22 cellular contexts compared by ENCODE assay signal in genomic region chr6:144899161-144899560, GRCh38.
DNase-seq lines count a peak whose midpoint lies in the region; ATAC-seq and TF ChIP-seq lines count a peak whose summit lies in the region.
"Had no signal": no experiment of that assay in that cellular context is flagged by ENCODE, and none has a peak within 500 bp of the region (broad histone marks: within the 10 kb centered on the region; RNA-seq: fewer than 3 reads in every experiment).

No MANE protein-coding gene starts in this region.

- H3K4me2 ChIP-seq in PC-9, result peak overlapping the region; percentile 69; the same call in 1 of the 2 replicates
- H3K4me2 ChIP-seq: smooth muscle cell had no signal

- H2AFZ ChIP-seq in PC-9, result no peak overlapping the region

- no TSS peak for BruUV-seq in PC-9 (replicated peaks; lab: Mats Ljungman, UMichigan)

- ATAC-seq in GM21367 (IDR thresholded peaks at IDR 0.05; ENCODE audit: unreplicated experiment), result no peak
- ATAC-seq: heart right ventricle; naive thymus-derived CD8-positive, alpha-beta T cell had no signal

- H3K4me1 ChIP-seq in PC-9 (replicated peaks; ENCODE audit: insufficient read depth), result peaks cover 42% of the 10 kb centered on the region
- H3K4me1 ChIP-seq: heart right ventricle had no signal

- DNase-seq in ELR (ENCODE audit: low read depth) (peak; percentile 63), PC-9 (no peak), dedifferentiated amniotic fluid mesenchymal stem cell (ENCODE audit: extremely low spot score) (peak; percentile 49), skeletal muscle cell (ENCODE audit: low read depth) (peak; percentile 74), SW480 (ENCODE audit: low spot score) (no peak), NCI-H2227 treated with DMSO at 0.1 percent for 48 hours (lab: John Stamatoyannopoulos, UW) (no peak), amygdala (lab: John Stamatoyannopoulos, UW) (no peak)
- DNase-seq: activated CD4-positive, alpha-beta T cell treated with anti-CD3 and anti-CD28 coated beads, Interleukin-2, amount 50 U/mL, for 1 hour; activated CD8-positive, alpha-beta memory T cell treated with anti-CD3 and anti-CD28 coated beads, Interleukin-2, amount 50 U/mL, for 48 hours; activated naive CD4-positive, alpha-beta T cell treated with Interleukin-2 at 50 U/mL for 16 hours; erythroblast; heart right ventricle; islet precursor cell; MM.1S; naive thymus-derived CD8-positive, alpha-beta T cell; NK-92 treated with Interleukin-12 subunit alpha and Interleukin-12 subunit beta, amount 100 ng/mL, for 24 hours; RPMI8226; stimulated activated CD8-positive, alpha-beta memory T cell treated with anti-CD3 and anti-CD28 coated beads, Interleukin-4, amount 100 ng/mL, for 48 hours; SW 1271 had no signal

- TF ChIP-seq CTCF in PC-9 (conservative IDR thresholded peaks at IDR 0.05), result no peak

- H3K4me3 ChIP-seq in PC-9, result no peak overlapping the region
- H3K4me3 ChIP-seq in skeletal muscle cell (ENCODE audit: low read depth, low read length), result no peak overlapping the region
- H3K4me3 ChIP-seq: heart right ventricle, smooth muscle cell had no signal

- H4K20me1 ChIP-seq in PC-9 (ENCODE audit: insufficient read depth), result no peaks in the 10 kb centered on the region

- H3K9me2 ChIP-seq in PC-9 (ENCODE audit: insufficient read depth), result no peaks in the 10 kb centered on the region

- H3K36me3 ChIP-seq in PC-9 (ENCODE audit: low read depth), result 0 out of 2 replicates have a peak, but pooled peaks cover 9% of the 10 kb centered on the region
- H3K36me3 ChIP-seq: heart right ventricle had no signal

- no peaks in the 10 kb centered on the region for H3K79me2 ChIP-seq in PC-9 (ENCODE audit: low read depth)

- H3K9me3 ChIP-seq in PC-9 (ENCODE audit: insufficient read depth, low read depth), result peaks cover 14% of the 10 kb centered on the region

- no peaks in the 10 kb centered on the region for H3K27me3 ChIP-seq in PC-9 (ENCODE audit: insufficient read depth, low read depth)
- H3K27me3 ChIP-seq: heart right ventricle had no signal

- CTCF ChIA-PET in PC-9 (lab: Charles Lee), result interaction anchor here (0.8 kb wide), 1 partner anchor 65 kb away, joined by 3 read pairs; no protein-coding TSS in a partner anchor

- intact Hi-C loops in PC-9 (cut with micrococcal nuclease; ENCODE audit: unreplicated experiment), result no loop called here

- peak overlapping the region; percentile 96 for H3K27ac ChIP-seq in PC-9
- H3K27ac ChIP-seq: C4-2B, heart right ventricle had no signal

- POLR2A ChIA-PET in PC-9 (lab: Charles Lee; ENCODE audit: unreplicated experiment), result no interaction called here

- peaks cover 40% of the 10 kb centered on the region for H3F3A ChIP-seq in PC-9 (ENCODE audit: insufficient read depth, low read depth)

Comparison
In these comparisons a context has a peak if more than half of its experiments do, and no peak if none do; other contexts are left out.
1. DNase-seq: peak in ELR (single experiment), dedifferentiated amniotic fluid mesenchymal stem cell (single experiment) and skeletal muscle cell (single experiment); none in PC-9 (0 of 2), SW480 (single experiment), NCI-H2227 treated with DMSO at 0.1 percent for 48 hours (single experiment) and amygdala (0 of 56).